Comparison of ENCODE assay signal across 8 cellular contexts in genomic region chr7:1045038-1045726, GRCh38. TPM values are rescaled to one million over a fixed set of nuclear protein-coding genes. Genes with fewer than 3 reads are reported as not detected.
DNase-seq lines count a peak whose midpoint lies in the region; ATAC-seq and TF ChIP-seq lines count a peak whose summit lies in the region.

No MANE protein-coding gene starts in this region.

- H3K9me2 ChIP-seq in DOHH2 (replicated peaks; ENCODE audit: control insufficient read depth, low read length) = no peaks in the 10 kb centered on the region

- H3K27ac ChIP-seq in DOHH2 (ENCODE audit: low read depth, low read length) = no peak overlapping the region
- H3K27ac ChIP-seq in RWPE2 (ENCODE audit: poor library complexity, severe bottlenecking) = no peak overlapping the region
- peak overlapping the region; percentile 97 for H3K27ac ChIP-seq in psoas muscle

- H3K27me3 ChIP-seq in DOHH2 (ENCODE audit: control insufficient read depth, low read length) = no peaks in the 10 kb centered on the region
- no peaks in the 10 kb centered on the region for H3K27me3 ChIP-seq in RWPE2 (ENCODE audit: insufficient read depth, poor library complexity, severe bottlenecking)
- H3K27me3 ChIP-seq in psoas muscle (ENCODE audit: insufficient read depth in 3 of 3, low read length in 2 of 3) = no peaks in the 10 kb centered on the region

- H3K9me3 ChIP-seq in DOHH2 (ENCODE audit: control insufficient read depth, insufficient read depth, low read length) = no peaks in the 10 kb centered on the region
- H3K9me3 ChIP-seq in RWPE2 (ENCODE audit: severe bottlenecking) = no peaks in the 10 kb centered on the region
- no peaks in the 10 kb centered on the region for H3K9me3 ChIP-seq in psoas muscle

- H3F3A ChIP-seq in DOHH2 (ENCODE audit: control insufficient read depth, insufficient read depth) = peaks cover 8% of the 10 kb centered on the region; the same call in 1 of the 2 replicates

- peak; percentile 14 for TF ChIP-seq CTCF in DOHH2 (IDR thresholded peaks at IDR 0.05; ENCODE audit: low read depth, low read length, poor library complexity, severe bottlenecking)
- peak; percentile 26 for TF ChIP-seq CTCF in RWPE2 (IDR thresholded peaks at IDR 0.05; ENCODE audit: poor library complexity, severe bottlenecking)
- no peak for TF ChIP-seq CTCF in fibroblast of pulmonary artery (IDR thresholded peaks at IDR 0.05; ENCODE audit: low read length, missing control alignments)
- TF ChIP-seq CTCF in psoas muscle (IDR thresholded peaks at IDR 0.05) = no peak

- intact Hi-C loops in psoas muscle (cut with DNase I) (loop anchor here in 1 of 2 donors (2.0 kb wide), 1 partner anchor 16 kb away; no protein-coding TSS in a partner anchor), posterior vena cava (cut with DNase I) (loop anchor here in 1 of 2 donors (5.0 kb wide), 1 partner anchor 43 kb away; no protein-coding TSS in a partner anchor)

- H3K4me2 ChIP-seq in DOHH2 (ENCODE audit: low read length) = peak overlapping the region; percentile 84

- no peak for DNase-seq in RWPE2 (ENCODE audit: low spot score)
- DNase-seq in fibroblast of pulmonary artery (ENCODE audit: low read depth) = no peak
- DNase-seq in psoas muscle = no peak
- DNase-seq in posterior vena cava (ENCODE audit: low spot score) = no peak
- DNase-seq in DMS 273 (lab: John Stamatoyannopoulos, UW; ENCODE audit: unreplicated experiment) = no peak
- DNase-seq in A172 (ENCODE audit: low spot score) = no peak

- no peaks in the 10 kb centered on the region for H3K36me3 ChIP-seq in DOHH2 (ENCODE audit: control insufficient read depth, low read length)
- no peaks in the 10 kb centered on the region for H3K36me3 ChIP-seq in RWPE2 (ENCODE audit: low read depth)
- no peaks in the 10 kb centered on the region for H3K36me3 ChIP-seq in psoas muscle (ENCODE audit: insufficient read depth in 1 of 2, low read depth in 1 of 2)

- H3K79me2 ChIP-seq in DOHH2 (ENCODE audit: control insufficient read depth, low read length) = peaks cover 18% of the 10 kb centered on the region

- WGBS in psoas muscle, 3 donors = 46 to 55% (median 52%) methylated on average over 13 of the region's 13 CpGs

- no peak for ATAC-seq in RWPE2 (ENCODE audit: low read depth)
- ATAC-seq in psoas muscle = no peak
- no peak for ATAC-seq in GM21360 (IDR thresholded peaks at IDR 0.05; ENCODE audit: unreplicated experiment)

- H4K20me1 ChIP-seq in DOHH2 (ENCODE audit: control insufficient read depth, insufficient read depth, low read depth, low read length) = peaks cover 19% of the 10 kb centered on the region

- H3K4me3 ChIP-seq in DOHH2 (ENCODE audit: low read length) = peak overlapping the region; percentile 81
- peak overlapping the region; percentile 52 for H3K4me3 ChIP-seq in RWPE2 (ENCODE audit: severe bottlenecking)
- H3K4me3 ChIP-seq in fibroblast of pulmonary artery (replicated peaks; ENCODE audit: low read depth, low read length) = peak overlapping the region; percentile 62
- peak overlapping the region; percentile 90 for H3K4me3 ChIP-seq in psoas muscle

- peaks cover 35% of the 10 kb centered on the region for H3K4me1 ChIP-seq in DOHH2 (ENCODE audit: control insufficient read depth, low read length)
- H3K4me1 ChIP-seq in RWPE2 (ENCODE audit: insufficient read depth, poor library complexity, severe bottlenecking) = peaks cover 7% of the 10 kb centered on the region
- peaks cover 51% of the 10 kb centered on the region for H3K4me1 ChIP-seq in psoas muscle

RNA-seq across cellular contexts. Expression of gene GPR146, which starts 0.8 kb away (rescaled TPM):
- total RNA-seq in psoas muscle (10 to 100 TPM in 1 of 4 donors, 1 to 10 TPM in 3; 5.0 to 12.1 (median 7.5) TPM), posterior vena cava (10 to 100 TPM in 1 of 2 donors, 1 to 10 TPM in 1; 9.4 to 14.3 TPM)
- 10 to 100 TPM in 1 of 3 donors, 1 to 10 TPM in 2; 9.4 to 14.0 (median 9.9) TPM for polyA plus RNA-seq in psoas muscle
- 1.1 and 1.6 TPM in 2 replicates for total RNA-seq in A172 (2014; rRNA removed; shearing (Covaris generic))

RNA-seq across cellular contexts. Expression of gene GPER1, which starts 42.7 kb away (rescaled TPM):
- total RNA-seq in psoas muscle = 1 to 10 TPM; 1.1 to 3.1 (median 1.5) TPM
- 1 to 10 TPM in 2 of 3 donors, under 1 TPM in 1; 0.90 to 1.5 (median 1.4) TPM for polyA plus RNA-seq in psoas muscle
- total RNA-seq in posterior vena cava = 1 to 10 TPM; 5.5 to 6.6 TPM
- 7.3 and 12.1 TPM in 2 replicates for total RNA-seq in A172 (2014; rRNA removed; shearing (Covaris generic))

Comparison
In these comparisons a context has a peak if more than half of its experiments do, and no peak if none do; other contexts are left out.
1. CTCF ChIP-seq: peak in DOHH2 (single experiment) and RWPE2 (single experiment); none in fibroblast of pulmonary artery (single experiment) and psoas muscle (single experiment).
2. Peak in every context shown above with its lines, with median percentiles within 50 percentile points of each other: H3K4me3 ChIP-seq.